Comparison of ENCODE assay signal across 22 cellular contexts in the genomic region with DNA sequence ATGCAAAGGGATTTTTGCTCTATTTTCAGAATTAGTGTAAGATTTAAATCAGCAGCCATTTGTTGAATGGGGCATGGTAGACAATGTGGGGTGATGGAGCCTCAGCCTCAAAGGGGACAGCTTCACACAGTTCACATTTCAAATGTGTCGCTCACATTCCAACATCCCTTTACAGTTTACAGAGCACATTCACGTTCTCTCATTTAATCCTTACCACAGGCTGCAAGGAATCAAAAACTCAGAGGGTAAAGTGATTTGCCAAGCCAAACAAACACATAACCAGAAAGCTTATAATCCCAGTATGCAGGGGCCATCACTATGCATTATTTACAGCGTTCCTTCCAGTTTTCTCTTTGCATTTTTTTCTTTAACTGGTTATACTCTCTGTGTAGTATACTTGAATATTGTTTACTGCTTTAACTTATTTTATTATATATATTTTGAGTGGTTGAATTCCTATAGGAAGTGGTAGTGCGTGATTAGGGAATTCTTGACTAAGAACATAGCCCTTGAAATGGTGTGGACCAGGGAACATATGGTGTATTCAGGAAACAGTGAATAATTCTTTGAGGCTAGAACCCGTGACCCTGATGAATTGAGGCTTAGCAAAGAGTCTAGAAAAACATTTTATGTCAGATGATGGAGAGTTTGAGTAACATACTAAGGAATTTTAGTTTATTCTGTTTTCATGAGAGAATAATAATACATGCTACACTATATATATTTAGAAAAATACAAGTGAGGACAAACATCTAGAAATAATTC. TPM values are rescaled to one million over a fixed set of nuclear protein-coding genes. Genes with fewer than 3 reads are reported as not detected.
DNase-seq lines count a peak whose midpoint lies in the region; ATAC-seq, FAIRE-seq and TF ChIP-seq lines count a peak whose summit lies in the region.
"Had no signal": no experiment of that assay in that cellular context is flagged by ENCODE, and none has a peak within 500 bp of the region (broad histone marks: within the 10 kb centered on the region; RNA-seq: fewer than 3 reads in every experiment).

No MANE protein-coding gene starts in this region.

- H3K27me3 ChIP-seq in WERI-Rb-1 (ENCODE audit: insufficient read depth, low read depth, severe bottlenecking) (no peaks in the 10 kb centered on the region), smooth muscle cell (ENCODE audit: low read depth) (no peaks in the 10 kb centered on the region), lower lobe of right lung (ENCODE audit: low read depth) (no peaks in the 10 kb centered on the region)
- H3K27me3 ChIP-seq: BE2C had no signal

- ATAC-seq in lower lobe of right lung, result no peak

- intact Hi-C loops in lower lobe of right lung (cut with DNase I), result no loop called here

- H2AFZ ChIP-seq in smooth muscle cell (ENCODE audit: low read depth), result no peak overlapping the region

- H3F3A ChIP-seq in smooth muscle cell (ENCODE audit: low read depth), result no peaks in the 10 kb centered on the region

- H3K4me2 ChIP-seq in smooth muscle cell, result no peak overlapping the region

- no peaks in the 10 kb centered on the region for H3K79me2 ChIP-seq in smooth muscle cell (ENCODE audit: low read depth)

- WGBS in smooth muscle cell (ENCODE audit: low lambda C conversion rate), result 54% methylated on average over 5 of the region's 5 CpGs

- FAIRE-seq in RCC 7860 (lab: Jason Lieb, UNC), result no peak
- FAIRE-seq: G401.6 had no signal

- H3K4me3 ChIP-seq in WERI-Rb-1 (ENCODE audit: low read depth, low read length) (no peak overlapping the region), choroid plexus epithelial cell (ENCODE audit: low read depth, low read length) (no peak overlapping the region), smooth muscle cell (no peak overlapping the region), lower lobe of right lung (no peak overlapping the region)

- peak overlapping the region; percentile 31; the same call in 1 of the 2 replicates for H3K27ac ChIP-seq in WERI-Rb-1
- H3K27ac ChIP-seq in smooth muscle cell (ENCODE audit: low read depth), result no peak overlapping the region
- H3K27ac ChIP-seq in lower lobe of right lung, result no peak overlapping the region

- no peaks in the 10 kb centered on the region for H3K36me3 ChIP-seq in WERI-Rb-1
- H3K36me3 ChIP-seq in smooth muscle cell (ENCODE audit: low read depth), result no peaks in the 10 kb centered on the region
- H3K36me3 ChIP-seq in lower lobe of right lung, result no peaks in the 10 kb centered on the region
- H3K36me3 ChIP-seq: BE2C had no signal

- peak; percentile 15 for DNase-seq in EH (ENCODE audit: low read depth)
- DNase-seq in WERI-Rb-1, result no peak
- DNase-seq in choroid plexus epithelial cell (ENCODE audit: low read depth), result peak; percentile 41
- DNase-seq in iris pigment epithelial cell (ENCODE audit: low read depth), result peak; percentile 76
- DNase-seq in RCC 7860 (ENCODE audit: low spot score), result no peak
- DNase-seq in NCI-H1105 treated with DMSO at 0.1 percent for 48 hours (lab: John Stamatoyannopoulos, UW), result no peak
- DNase-seq in smooth muscle cell (lab: John Stamatoyannopoulos, UW; ENCODE audit: unreplicated experiment), result no peak
- no peak for DNase-seq in lower lobe of right lung
- DNase-seq: 8988T; BE2C; CD4-positive, CD25-positive, alpha-beta regulatory T cell; COR-L47; DMS 273 treated with DMSO at 0.1 percent for 48 hours; DND-41; NCI-H1048; NCI-H1436 treated with DMSO at 0.1 percent for 48 hours; NCI-H2081; NCI-H2171 treated with DMSO at 0.1 percent for 48 hours; NCI-H446; NCI-H69; Right ventricle myocardium superior had no signal

- H3K9ac ChIP-seq in smooth muscle cell (ENCODE audit: low read depth), result no peak overlapping the region

- H3K4me1 ChIP-seq in smooth muscle cell (ENCODE audit: low read depth) (no peaks in the 10 kb centered on the region), lower lobe of right lung (no peaks in the 10 kb centered on the region)
- H3K4me1 ChIP-seq: BE2C had no signal

- peaks cover 2% of the 10 kb centered on the region for H3K9me3 ChIP-seq in WERI-Rb-1 (ENCODE audit: severe bottlenecking)
- H3K9me3 ChIP-seq in smooth muscle cell (replicated peaks; ENCODE audit: low read depth), result no peaks in the 10 kb centered on the region
- H3K9me3 ChIP-seq in lower lobe of right lung, result no peaks in the 10 kb centered on the region
- H3K9me3 ChIP-seq: BE2C had no signal

- no peaks in the 10 kb centered on the region for H4K20me1 ChIP-seq in smooth muscle cell (ENCODE audit: low read depth)

- TF ChIP-seq CTCF in WERI-Rb-1 (IDR thresholded peaks at IDR 0.05; ENCODE audit: low read depth, low read length) (no peak), choroid plexus epithelial cell (conservative IDR thresholded peaks at IDR 0.05; ENCODE audit: low read depth, low read length) (no peak), smooth muscle cell (IDR thresholded peaks at IDR 0.05; ENCODE audit: borderline replicate concordance, insufficient read depth, poor library complexity, severe bottlenecking) (no peak), lower lobe of right lung (IDR thresholded peaks at IDR 0.05) (no peak)

RNA-seq across cellular contexts. Expression of a gene that starts 18.1 kb away (rescaled TPM):
- 11.2 and 41.9 TPM in 2 replicates for total RNA-seq in smooth muscle cell
- 4.5 and 8.5 TPM in 2 replicates for polyA plus RNA-seq in smooth muscle cell
- total RNA-seq in lower lobe of right lung, result 22.9 TPM

Comparison
In these comparisons a context has a peak if more than half of its experiments do, and no peak if none do; other contexts are left out.
1. DNase-seq: peak in EH (single experiment), choroid plexus epithelial cell (single experiment) and iris pigment epithelial cell (single experiment); none in WERI-Rb-1 (single experiment), RCC 7860 (single experiment), NCI-H1105 treated with DMSO at 0.1 percent for 48 hours (single experiment), smooth muscle cell (single experiment) and lower lobe of right lung (single experiment).